In the genomic region with DNA sequence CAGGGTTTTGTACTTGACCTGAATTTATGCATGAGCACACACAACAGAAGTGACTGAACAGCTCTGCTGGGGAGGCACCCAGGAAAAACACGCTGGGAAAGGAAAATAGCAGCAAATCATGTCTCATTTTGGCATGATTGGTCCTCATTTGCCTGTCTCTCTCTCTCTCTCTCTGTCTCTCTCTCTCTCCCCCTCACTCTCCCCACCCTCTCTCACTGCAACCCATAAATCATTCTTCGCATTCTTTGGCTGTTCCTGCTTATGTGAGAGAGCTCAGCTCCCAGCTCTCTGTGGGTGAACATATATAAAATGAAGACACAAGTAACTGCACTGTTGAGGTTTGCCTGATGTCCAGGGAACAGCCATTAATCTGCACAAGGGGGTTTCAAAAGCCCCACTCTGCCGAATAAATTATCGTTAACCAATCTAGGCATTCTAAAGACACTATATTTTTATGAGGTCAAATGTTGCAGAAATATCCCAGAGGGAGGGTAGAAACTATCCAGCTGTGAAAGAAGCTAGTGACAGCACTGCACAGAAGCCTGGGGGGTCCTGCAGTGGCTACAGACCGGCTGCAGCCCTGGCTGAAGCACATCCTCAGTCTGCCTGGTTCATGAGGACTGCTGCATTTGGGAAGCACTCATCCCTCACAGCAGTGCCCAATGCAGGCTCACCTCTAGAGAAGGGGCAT, we compare ENCODE assay signal across 10 cellular contexts.
A peak's percentile ranks its signal among the peaks of the same experiment; 100 is the strongest.
DNase-seq lines count a peak whose midpoint lies in the region; ATAC-seq and TF ChIP-seq lines count a peak whose summit lies in the region.
"Had no signal": no experiment of that assay in that cellular context is flagged by ENCODE, and none has a peak within 500 bp of the region (broad histone marks: within the 10 kb centered on the region; RNA-seq: fewer than 3 reads in every experiment).

No MANE protein-coding gene starts in this region.

- H3K9me3 Mint-ChIP-seq in chondrocyte (ENCODE audit: low read depth) (no peaks in the 10 kb centered on the region), nephron progenitor cell (no peaks in the 10 kb centered on the region)
- no peaks in the 10 kb centered on the region for H3K9me3 Mint-ChIP-seq in activated T-cell treated with anti-CD3 and anti-CD28 coated beads, Interleukin-2, amount 50 U/mL, for 72 hours
- H3K9me3 Mint-ChIP-seq in CD8-positive, alpha-beta memory T cell: no peaks in the 10 kb centered on the region
- H3K9me3 Mint-ChIP-seq: T-cell had no signal

- H3K36me3 Mint-ChIP-seq in chondrocyte (ENCODE audit: low read depth) (no peaks in the 10 kb centered on the region), nephron progenitor cell (ENCODE audit: low read depth) (peaks cover 19% of the 10 kb centered on the region)
- H3K36me3 Mint-ChIP-seq in activated T-cell treated with anti-CD3 and anti-CD28 coated beads, Interleukin-2, amount 50 U/mL, for 72 hours (ENCODE audit: insufficient read depth in 2 of 2): no peaks in the 10 kb centered on the region
- peaks cover 0 to 2% (median 0%) of the 10 kb centered on the region in 3 donors for H3K36me3 Mint-ChIP-seq in CD8-positive, alpha-beta memory T cell
- H3K36me3 Mint-ChIP-seq: T-cell had no signal

- H3K27me3 ChIP-seq in CD8-positive, alpha-beta memory T cell (ENCODE audit: insufficient read depth, low read length, poor library complexity, severe bottlenecking): no peaks in the 10 kb centered on the region
- H3K27me3 ChIP-seq: neutrophil had no signal

- no peak for TF ChIP-seq CTCF in chondrocyte (IDR thresholded peaks at IDR 0.05)
- no peak for TF ChIP-seq CTCF in nephron progenitor cell (IDR thresholded peaks at IDR 0.05)

- H3K36me3 ChIP-seq in CD8-positive, alpha-beta memory T cell (ENCODE audit: insufficient read depth, low read length): no peaks in the 10 kb centered on the region
- H3K36me3 ChIP-seq: neutrophil had no signal

- H3K9me3 ChIP-seq in CD8-positive, alpha-beta memory T cell (ENCODE audit: low read length): no peaks in the 10 kb centered on the region
- H3K9me3 ChIP-seq: neutrophil had no signal

- H3K27me3 Mint-ChIP-seq in chondrocyte (ENCODE audit: low read depth): no peaks in the 10 kb centered on the region
- no peaks in the 10 kb centered on the region for H3K27me3 Mint-ChIP-seq in nephron progenitor cell (ENCODE audit: low read depth, poor library complexity)
- H3K27me3 Mint-ChIP-seq in activated T-cell treated with anti-CD3 and anti-CD28 coated beads, Interleukin-2, amount 50 U/mL, for 72 hours (ENCODE audit: low read depth): no peaks in the 10 kb centered on the region
- peaks cover 0 to 3% of the 10 kb centered on the region in 2 donors for H3K27me3 Mint-ChIP-seq in CD8-positive, alpha-beta memory T cell
- H3K27me3 Mint-ChIP-seq: T-cell had no signal

- no peak overlapping the region for H3K27ac ChIP-seq in CD8-positive, alpha-beta memory T cell (ENCODE audit: low read depth, low read length)
- H3K27ac ChIP-seq: neutrophil had no signal

- no peak for ATAC-seq in activated T-cell treated with anti-CD3 and anti-CD28 coated beads, Interleukin-2, amount 50 U/mL, for 72 hours (replicated peaks in 1 of 2)
- ATAC-seq in HG02678 (IDR thresholded peaks at IDR 0.05; ENCODE audit: unreplicated experiment) (no peak), HG03378 (IDR thresholded peaks at IDR 0.05; ENCODE audit: unreplicated experiment) (no peak)
- ATAC-seq: T-cell had no signal

- H3K4me1 Mint-ChIP-seq in chondrocyte (ENCODE audit: low read depth): peaks cover 87% of the 10 kb centered on the region
- H3K4me1 Mint-ChIP-seq in nephron progenitor cell: peaks cover 83% of the 10 kb centered on the region
- no peaks in the 10 kb centered on the region for H3K4me1 Mint-ChIP-seq in activated T-cell treated with anti-CD3 and anti-CD28 coated beads, Interleukin-2, amount 50 U/mL, for 72 hours (ENCODE audit: low read depth)
- H3K4me1 Mint-ChIP-seq in CD8-positive, alpha-beta memory T cell: no peaks in the 10 kb centered on the region

- H3K27ac Mint-ChIP-seq in chondrocyte (ENCODE audit: unreplicated experiment) (peak overlapping the region; percentile 92), nephron progenitor cell (peak overlapping the region; percentile 43)
- H3K27ac Mint-ChIP-seq in activated T-cell treated with anti-CD3 and anti-CD28 coated beads, Interleukin-2, amount 50 U/mL, for 72 hours: no peak overlapping the region
- H3K27ac Mint-ChIP-seq in CD8-positive, alpha-beta memory T cell: no peak overlapping the region
- H3K27ac Mint-ChIP-seq: T-cell had no signal

- peak overlapping the region; percentile 13 for H3K4me3 Mint-ChIP-seq in chondrocyte (ENCODE audit: unreplicated experiment)
- peak overlapping the region; percentile 5 for H3K4me3 Mint-ChIP-seq in nephron progenitor cell
- H3K4me3 Mint-ChIP-seq in activated T-cell treated with anti-CD3 and anti-CD28 coated beads, Interleukin-2, amount 50 U/mL, for 72 hours: no peak overlapping the region
- H3K4me3 Mint-ChIP-seq in CD8-positive, alpha-beta memory T cell: no peak overlapping the region
- H3K4me3 Mint-ChIP-seq: T-cell had no signal

- DNase-seq in COR-L47 (lab: John Stamatoyannopoulos, UW) (peak; percentile 48), NCI-H146 treated with DMSO at 0.1 percent for 48 hours (lab: John Stamatoyannopoulos, UW; ENCODE audit: unreplicated experiment) (peak; percentile 92), chondrocyte (ENCODE audit: low spot score) (no peak), nephron progenitor cell (peak; percentile 52)
- DNase-seq in activated T-cell treated with anti-CD3 and anti-CD28 coated beads, Interleukin-2, amount 50 U/mL, for 72 hours: no peak
- no peak for DNase-seq in CD8-positive, alpha-beta memory T cell
- DNase-seq: T-cell had no signal

- no peaks in the 10 kb centered on the region for H3K4me1 ChIP-seq in CD8-positive, alpha-beta memory T cell (ENCODE audit: insufficient read depth, low read length)

- no peak overlapping the region for H3K4me3 ChIP-seq in CD8-positive, alpha-beta memory T cell (ENCODE audit: low read length)

- POLR2A ChIA-PET in CD8-positive, alpha-beta memory T cell (lab: Charles Lee): no interaction called here

- CTCF ChIA-PET in CD8-positive, alpha-beta memory T cell (lab: Charles Lee): no interaction called here

Comparison
In these comparisons a context has a peak if more than half of its experiments do, and no peak if none do; other contexts are left out.
1. DNase-seq: peak in COR-L47 (single experiment), NCI-H146 treated with DMSO at 0.1 percent for 48 hours (single experiment) and nephron progenitor cell (single experiment); none in chondrocyte (single experiment), activated T-cell treated with anti-CD3 and anti-CD28 coated beads, Interleukin-2, amount 50 U/mL, for 72 hours (0 of 2) and CD8-positive, alpha-beta memory T cell (0 of 5).
2. H3K27ac Mint-ChIP-seq: peak in chondrocyte (single experiment) and nephron progenitor cell (single experiment); none in activated T-cell treated with anti-CD3 and anti-CD28 coated beads, Interleukin-2, amount 50 U/mL, for 72 hours (single experiment) and CD8-positive, alpha-beta memory T cell (0 of 8).
3. H3K4me3 Mint-ChIP-seq: peak in chondrocyte (single experiment) and nephron progenitor cell (single experiment); none in activated T-cell treated with anti-CD3 and anti-CD28 coated beads, Interleukin-2, amount 50 U/mL, for 72 hours (0 of 2) and CD8-positive, alpha-beta memory T cell (0 of 7).